ENCODE assay signal across 29 cellular contexts in genomic region chr1:10710489-10710888, GRCh38.
DNase-seq lines count a peak whose midpoint lies in the region; ATAC-seq and TF ChIP-seq lines count a peak whose summit lies in the region.
"Had no signal": no experiment of that assay in that cellular context is flagged by ENCODE, and none has a peak within 500 bp of the region (broad histone marks: within the 10 kb centered on the region; RNA-seq: fewer than 3 reads in every experiment).

No MANE protein-coding gene starts in this region.

- DNase-seq in DMS79 (lab: John Stamatoyannopoulos, UW): peak; percentile 55
- peak; percentile 65 for DNase-seq in NCI-H1105 treated with DMSO at 0.1 percent for 48 hours (lab: John Stamatoyannopoulos, UW)
- DNase-seq in NCI-H510A treated with DMSO at 0.1 percent for 48 hours (lab: John Stamatoyannopoulos, UW): peak; percentile 98
- no peak for DNase-seq in mesenchymal stem cell
- DNase-seq in activated CD4-positive, alpha-beta T cell treated with anti-CD3 and anti-CD28 coated beads, Interleukin-2, amount 10 ng/mL, durations not matched to agents 7 days and 5 days: no peak
- DNase-seq in PC-9: no peak
- DNase-seq in foreskin melanocyte: no peak
- DNase-seq: ACHN; activated CD4-positive, alpha-beta T cell treated with anti-CD3 and anti-CD28 coated beads, Interleukin-2, amount 50 U/mL, for 1 hour; activated gamma-delta T cell; activated naive CD8-positive, alpha-beta T cell treated with anti-CD3 and anti-CD28 coated beads, Interleukin-2, amount 10 ng/mL, durations not matched to agents 7 days and 5 days; activated T-cell treated with anti-CD3 and anti-CD28 coated beads, Interleukin-2, amount 50 U/mL, for 4 hours; aorta; CD8-positive, alpha-beta T cell; colonic mucosa; effector CD8-positive, alpha-beta T cell; IMR-90; mesendoderm; MV-4-11; NCI-H1694 treated with DMSO at 0.1 percent for 48 hours; NCI-H748 treated with DMSO at 0.1 percent for 48 hours; right lobe of liver; transverse colon had no signal

- no peak overlapping the region for H3K18ac ChIP-seq in mesenchymal stem cell (ENCODE audit: low read depth in 1 of 2, low read length in 2 of 2)

- no peaks in the 10 kb centered on the region for H3K9me2 ChIP-seq in PC-9 (ENCODE audit: insufficient read depth)

- no peaks in the 10 kb centered on the region for H3K79me1 ChIP-seq in mesenchymal stem cell (replicated peaks; ENCODE audit: low read length, poor library complexity, severe bottlenecking)

- intact Hi-C loops in PC-9 (cut with micrococcal nuclease; ENCODE audit: unreplicated experiment): no loop called here

- H3K9me3 ChIP-seq in mesenchymal stem cell (ENCODE audit: control insufficient read depth, low read length) (no peaks in the 10 kb centered on the region), PC-9 (ENCODE audit: insufficient read depth, low read depth) (no peaks in the 10 kb centered on the region)
- H3K9me3 ChIP-seq: colonic mucosa, right lobe of liver, transverse colon had no signal

- no peak overlapping the region for H2BK120ac ChIP-seq in mesenchymal stem cell (ENCODE audit: low read depth, low read length)

- no peak overlapping the region for H3K27ac Mint-ChIP-seq in activated CD4-positive, alpha-beta T cell treated with anti-CD3 and anti-CD28 coated beads, Interleukin-2, amount 10 ng/mL, durations not matched to agents 7 days and 5 days
- H3K27ac Mint-ChIP-seq: activated naive CD8-positive, alpha-beta T cell treated with anti-CD3 and anti-CD28 coated beads, Interleukin-2, amount 10 ng/mL, durations not matched to agents 7 days and 5 days; B cell; CD8-positive, alpha-beta T cell; WTC11 had no signal

- H3K9me3 Mint-ChIP-seq in activated CD4-positive, alpha-beta T cell treated with anti-CD3 and anti-CD28 coated beads, Interleukin-2, amount 10 ng/mL, durations not matched to agents 7 days and 5 days: no peaks in the 10 kb centered on the region
- H3K9me3 Mint-ChIP-seq: activated naive CD8-positive, alpha-beta T cell treated with anti-CD3 and anti-CD28 coated beads, Interleukin-2, amount 10 ng/mL, durations not matched to agents 7 days and 5 days; activated T-cell treated with anti-CD3 and anti-CD28 coated beads, Interleukin-2, amount 50 U/mL, for 4 hours; CD8-positive, alpha-beta T cell; neural crest cell; WTC11 had no signal

- no peak for ATAC-seq in HG02571 (IDR thresholded peaks at IDR 0.05; ENCODE audit: unreplicated experiment)
- ATAC-seq: activated T-cell treated with anti-CD3 and anti-CD28 coated beads, Interleukin-2, amount 50 U/mL, for 4 hours; CD8-positive, alpha-beta T cell; HCT116; WTC11 had no signal

- no peak overlapping the region for H4K8ac ChIP-seq in mesenchymal stem cell (ENCODE audit: low read length)

- H2BK12ac ChIP-seq in mesenchymal stem cell (ENCODE audit: low read length in 2 of 2): no peak overlapping the region

- H3K4ac ChIP-seq in mesenchymal stem cell (ENCODE audit: low read depth in 1 of 2, low read length in 2 of 2): no peak overlapping the region

- no peak overlapping the region for H3K4me3 Mint-ChIP-seq in activated CD4-positive, alpha-beta T cell treated with anti-CD3 and anti-CD28 coated beads, Interleukin-2, amount 10 ng/mL, durations not matched to agents 7 days and 5 days
- H3K4me3 Mint-ChIP-seq: activated naive CD8-positive, alpha-beta T cell treated with anti-CD3 and anti-CD28 coated beads, Interleukin-2, amount 10 ng/mL, durations not matched to agents 7 days and 5 days; activated T-cell treated with anti-CD3 and anti-CD28 coated beads, Interleukin-2, amount 50 U/mL, for 4 hours; B cell; CD8-positive, alpha-beta T cell; neural crest cell; WTC11 had no signal

- H4K91ac ChIP-seq in mesenchymal stem cell (ENCODE audit: low read length): no peak overlapping the region

- no peaks in the 10 kb centered on the region for H4K20me1 ChIP-seq in PC-9 (ENCODE audit: insufficient read depth)

- H3K4me1 ChIP-seq in mesenchymal stem cell (ENCODE audit: control insufficient read depth, insufficient read depth, low read depth, low read length) (peaks cover 10% of the 10 kb centered on the region), PC-9 (replicated peaks; ENCODE audit: insufficient read depth) (no peaks in the 10 kb centered on the region)
- H3K4me1 ChIP-seq: colonic mucosa, right lobe of liver, transverse colon had no signal

- H3K14ac ChIP-seq in mesenchymal stem cell (ENCODE audit: low read length in 2 of 2): no peak overlapping the region

- H3K27me3 ChIP-seq in mesenchymal stem cell (ENCODE audit: control insufficient read depth in 1 of 2, insufficient read depth in 1 of 2, low read length in 2 of 2) (peaks cover 77 to 93% of the 10 kb centered on the region in 2 experiments), PC-9 (ENCODE audit: insufficient read depth, low read depth) (no peaks in the 10 kb centered on the region)
- H3K27me3 ChIP-seq: colonic mucosa, right lobe of liver, transverse colon had no signal

- H3K4me3 ChIP-seq in mesenchymal stem cell (ENCODE audit: insufficient read depth in 1 of 2, low read depth in 1 of 2, low read length in 2 of 2): no peak overlapping the region
- no peak overlapping the region for H3K4me3 ChIP-seq in PC-9
- H3K4me3 ChIP-seq: colonic mucosa, right lobe of liver, transverse colon had no signal

- H2AK5ac ChIP-seq in mesenchymal stem cell (ENCODE audit: low read length, severe bottlenecking): no peak overlapping the region

- TF ChIP-seq CTCF in PC-9 (conservative IDR thresholded peaks at IDR 0.05): no peak

- no peak overlapping the region for H2AFZ ChIP-seq in mesenchymal stem cell (ENCODE audit: low read depth, low read length)
- H2AFZ ChIP-seq in PC-9: no peak overlapping the region

- WGBS in mesenchymal stem cell: 97% methylated on average over 7 of the region's 7 CpGs

- H3K23ac ChIP-seq in mesenchymal stem cell (ENCODE audit: low read length in 2 of 2): no peak overlapping the region

- H3K27ac ChIP-seq in mesenchymal stem cell (ENCODE audit: low read length, poor library complexity, severe bottlenecking): no peak overlapping the region
- no peak overlapping the region for H3K27ac ChIP-seq in PC-9
- H3K27ac ChIP-seq: colonic mucosa, epithelial cell of prostate, right lobe of liver, transverse colon had no signal

- POLR2A ChIA-PET in activated CD4-positive, alpha-beta T cell treated with anti-CD3 and anti-CD28 coated beads, Interleukin-2, amount 10 ng/mL, durations not matched to agents 7 days and 5 days (lab: Charles Lee): no interaction called here
- POLR2A ChIA-PET in PC-9 (lab: Charles Lee; ENCODE audit: unreplicated experiment): no interaction called here

- no peak overlapping the region for H3K4me2 ChIP-seq in mesenchymal stem cell (ENCODE audit: low read length, poor library complexity, severe bottlenecking)
- no peak overlapping the region for H3K4me2 ChIP-seq in PC-9

- no peaks in the 10 kb centered on the region for H3K4me1 Mint-ChIP-seq in activated CD4-positive, alpha-beta T cell treated with anti-CD3 and anti-CD28 coated beads, Interleukin-2, amount 10 ng/mL, durations not matched to agents 7 days and 5 days
- H3K4me1 Mint-ChIP-seq: activated naive CD8-positive, alpha-beta T cell treated with anti-CD3 and anti-CD28 coated beads, Interleukin-2, amount 10 ng/mL, durations not matched to agents 7 days and 5 days; B cell had no signal

- H3K79me2 ChIP-seq in PC-9 (ENCODE audit: low read depth): no peaks in the 10 kb centered on the region

- H2BK15ac ChIP-seq in mesenchymal stem cell (ENCODE audit: low read depth, poor library complexity, severe bottlenecking): peak overlapping the region; percentile 2

- BruUV-seq in PC-9 (replicated peaks; lab: Mats Ljungman, UMichigan): no TSS peak

- H2BK5ac ChIP-seq in mesenchymal stem cell (ENCODE audit: low read depth, low read length, poor library complexity, severe bottlenecking): no peak overlapping the region

- H3K27me3 Mint-ChIP-seq in activated CD4-positive, alpha-beta T cell treated with anti-CD3 and anti-CD28 coated beads, Interleukin-2, amount 10 ng/mL, durations not matched to agents 7 days and 5 days: peaks cover 2% of the 10 kb centered on the region

- no peaks in the 10 kb centered on the region for H3K36me3 Mint-ChIP-seq in activated CD4-positive, alpha-beta T cell treated with anti-CD3 and anti-CD28 coated beads, Interleukin-2, amount 10 ng/mL, durations not matched to agents 7 days and 5 days (ENCODE audit: low read depth)
- H3K36me3 Mint-ChIP-seq: activated naive CD8-positive, alpha-beta T cell treated with anti-CD3 and anti-CD28 coated beads, Interleukin-2, amount 10 ng/mL, durations not matched to agents 7 days and 5 days; CD8-positive, alpha-beta T cell; WTC11 had no signal

- CTCF ChIA-PET in activated CD4-positive, alpha-beta T cell treated with anti-CD3 and anti-CD28 coated beads, Interleukin-2, amount 10 ng/mL, durations not matched to agents 7 days and 5 days (lab: Charles Lee): no interaction called here
- CTCF ChIA-PET in PC-9 (lab: Charles Lee): no interaction called here

- H3F3A ChIP-seq in PC-9 (ENCODE audit: insufficient read depth, low read depth): no peaks in the 10 kb centered on the region

- H3K36me3 ChIP-seq in mesenchymal stem cell (ENCODE audit: control insufficient read depth in 1 of 2, insufficient read depth in 2 of 2, low read depth in 1 of 2, low read length in 2 of 2) (no peaks in the 10 kb centered on the region), PC-9 (ENCODE audit: low read depth) (no peaks in the 10 kb centered on the region)
- H3K36me3 ChIP-seq: colonic mucosa, right lobe of liver, transverse colon had no signal

- no peak overlapping the region for H3K9ac ChIP-seq in mesenchymal stem cell (ENCODE audit: low read length)

Comparison
In these comparisons a context has a peak if more than half of its experiments do, and no peak if none do; other contexts are left out.
1. DNase-seq: peak in DMS79 (single experiment), NCI-H1105 treated with DMSO at 0.1 percent for 48 hours (single experiment) and NCI-H510A treated with DMSO at 0.1 percent for 48 hours (single experiment); none in mesenchymal stem cell (single experiment), activated CD4-positive, alpha-beta T cell treated with anti-CD3 and anti-CD28 coated beads, Interleukin-2, amount 10 ng/mL, durations not matched to agents 7 days and 5 days (single experiment), PC-9 (0 of 2) and foreskin melanocyte (single experiment).